Comparison of ENCODE assay signal across 1 cellular context in the genomic region with DNA sequence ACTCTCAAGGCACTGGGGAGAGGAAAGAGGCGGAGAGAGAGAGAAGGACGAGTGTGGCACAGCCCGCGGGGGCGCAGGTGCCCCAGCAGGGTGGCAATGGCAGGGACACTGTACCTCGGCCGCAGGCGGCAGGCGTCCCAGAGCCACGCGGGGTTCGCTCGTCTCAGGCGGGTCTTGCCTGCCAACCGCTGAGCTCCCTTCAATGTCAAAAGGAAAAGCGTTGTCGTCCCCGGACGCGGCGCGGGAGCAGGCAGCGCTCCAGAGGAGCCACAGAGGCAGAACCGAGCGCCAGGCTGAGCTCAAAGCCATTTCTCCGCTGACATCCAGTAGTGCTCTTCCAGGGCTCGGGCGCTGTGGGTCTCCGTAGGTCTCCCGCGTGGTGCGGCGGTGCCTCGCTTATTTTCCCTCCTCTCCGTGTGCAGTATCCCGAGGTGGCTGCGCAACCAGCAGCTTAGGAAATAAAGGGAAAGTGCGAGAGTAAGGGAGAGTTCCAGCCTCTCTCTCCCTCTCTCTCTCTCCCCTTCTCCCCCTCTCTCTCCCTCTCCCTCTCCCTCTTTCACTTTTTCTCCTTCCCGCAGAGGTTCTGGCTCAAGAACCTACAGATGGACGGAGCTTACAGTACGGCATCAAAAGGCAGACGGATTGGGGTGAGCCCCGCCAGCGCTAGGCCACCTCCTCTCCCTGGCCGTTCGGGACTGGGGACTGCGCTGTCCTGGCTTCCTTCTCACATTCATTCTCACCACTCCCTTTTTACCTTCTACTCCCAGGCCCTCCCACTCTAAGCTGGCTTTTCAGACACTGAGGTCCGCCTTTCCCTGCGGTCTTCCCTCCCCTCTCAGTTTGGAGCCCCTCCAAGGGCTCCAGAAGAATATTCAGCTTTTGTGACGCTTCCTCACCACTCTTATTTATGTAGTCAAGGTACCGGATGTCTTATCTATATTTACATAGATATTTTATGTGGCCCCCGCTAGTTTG.
TF ChIP-seq lines count a peak whose summit lies in the region.

A gene with protein sequence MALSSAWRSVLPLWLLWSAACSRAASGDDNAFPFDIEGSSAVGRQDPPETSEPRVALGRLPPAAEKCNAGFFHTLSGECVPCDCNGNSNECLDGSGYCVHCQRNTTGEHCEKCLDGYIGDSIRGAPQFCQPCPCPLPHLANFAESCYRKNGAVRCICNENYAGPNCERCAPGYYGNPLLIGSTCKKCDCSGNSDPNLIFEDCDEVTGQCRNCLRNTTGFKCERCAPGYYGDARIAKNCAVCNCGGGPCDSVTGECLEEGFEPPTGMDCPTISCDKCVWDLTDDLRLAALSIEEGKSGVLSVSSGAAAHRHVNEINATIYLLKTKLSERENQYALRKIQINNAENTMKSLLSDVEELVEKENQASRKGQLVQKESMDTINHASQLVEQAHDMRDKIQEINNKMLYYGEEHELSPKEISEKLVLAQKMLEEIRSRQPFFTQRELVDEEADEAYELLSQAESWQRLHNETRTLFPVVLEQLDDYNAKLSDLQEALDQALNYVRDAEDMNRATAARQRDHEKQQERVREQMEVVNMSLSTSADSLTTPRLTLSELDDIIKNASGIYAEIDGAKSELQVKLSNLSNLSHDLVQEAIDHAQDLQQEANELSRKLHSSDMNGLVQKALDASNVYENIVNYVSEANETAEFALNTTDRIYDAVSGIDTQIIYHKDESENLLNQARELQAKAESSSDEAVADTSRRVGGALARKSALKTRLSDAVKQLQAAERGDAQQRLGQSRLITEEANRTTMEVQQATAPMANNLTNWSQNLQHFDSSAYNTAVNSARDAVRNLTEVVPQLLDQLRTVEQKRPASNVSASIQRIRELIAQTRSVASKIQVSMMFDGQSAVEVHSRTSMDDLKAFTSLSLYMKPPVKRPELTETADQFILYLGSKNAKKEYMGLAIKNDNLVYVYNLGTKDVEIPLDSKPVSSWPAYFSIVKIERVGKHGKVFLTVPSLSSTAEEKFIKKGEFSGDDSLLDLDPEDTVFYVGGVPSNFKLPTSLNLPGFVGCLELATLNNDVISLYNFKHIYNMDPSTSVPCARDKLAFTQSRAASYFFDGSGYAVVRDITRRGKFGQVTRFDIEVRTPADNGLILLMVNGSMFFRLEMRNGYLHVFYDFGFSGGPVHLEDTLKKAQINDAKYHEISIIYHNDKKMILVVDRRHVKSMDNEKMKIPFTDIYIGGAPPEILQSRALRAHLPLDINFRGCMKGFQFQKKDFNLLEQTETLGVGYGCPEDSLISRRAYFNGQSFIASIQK (N-terminal part only) (minus strand): TSS at position 726 of the 975 bp plus-strand sequence. CDS start 417 bp downstream, at position 309.

TF ChIP-seq in GM12878, 131 proteins besides CTCF, POLR2A, EP300 and RAD21:
- no peak for TF ChIP-seq SREBF1 (IDR thresholded peaks at IDR 0.05; ENCODE audit: low read length)
- TF ChIP-seq MEF2B (IDR thresholded peaks at IDR 0.05; ENCODE audit: partially characterized antibody, poor library complexity, severe bottlenecking) = no peak
- no peak for TF ChIP-seq HDAC6 (IDR thresholded peaks at IDR 0.05; ENCODE audit: unreplicated experiment)
- TF ChIP-seq BCL11A (IDR thresholded peaks at IDR 0.05; ENCODE audit: low read depth, low read length) = no peak
- TF ChIP-seq, protein P1, sequence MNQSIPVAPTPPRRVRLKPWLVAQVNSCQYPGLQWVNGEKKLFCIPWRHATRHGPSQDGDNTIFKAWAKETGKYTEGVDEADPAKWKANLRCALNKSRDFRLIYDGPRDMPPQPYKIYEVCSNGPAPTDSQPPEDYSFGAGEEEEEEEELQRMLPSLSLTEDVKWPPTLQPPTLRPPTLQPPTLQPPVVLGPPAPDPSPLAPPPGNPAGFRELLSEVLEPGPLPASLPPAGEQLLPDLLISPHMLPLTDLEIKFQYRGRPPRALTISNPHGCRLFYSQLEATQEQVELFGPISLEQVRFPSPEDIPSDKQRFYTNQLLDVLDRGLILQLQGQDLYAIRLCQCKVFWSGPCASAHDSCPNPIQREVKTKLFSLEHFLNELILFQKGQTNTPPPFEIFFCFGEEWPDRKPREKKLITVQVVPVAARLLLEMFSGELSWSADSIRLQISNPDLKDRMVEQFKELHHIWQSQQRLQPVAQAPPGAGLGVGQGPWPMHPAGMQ (IDR thresholded peaks at IDR 0.05; ENCODE audit: borderline replicate concordance) = no peak
- no peak for TF ChIP-seq BMI1 (IDR thresholded peaks at IDR 0.05; ENCODE audit: borderline replicate concordance)
- TF ChIP-seq, protein P2, sequence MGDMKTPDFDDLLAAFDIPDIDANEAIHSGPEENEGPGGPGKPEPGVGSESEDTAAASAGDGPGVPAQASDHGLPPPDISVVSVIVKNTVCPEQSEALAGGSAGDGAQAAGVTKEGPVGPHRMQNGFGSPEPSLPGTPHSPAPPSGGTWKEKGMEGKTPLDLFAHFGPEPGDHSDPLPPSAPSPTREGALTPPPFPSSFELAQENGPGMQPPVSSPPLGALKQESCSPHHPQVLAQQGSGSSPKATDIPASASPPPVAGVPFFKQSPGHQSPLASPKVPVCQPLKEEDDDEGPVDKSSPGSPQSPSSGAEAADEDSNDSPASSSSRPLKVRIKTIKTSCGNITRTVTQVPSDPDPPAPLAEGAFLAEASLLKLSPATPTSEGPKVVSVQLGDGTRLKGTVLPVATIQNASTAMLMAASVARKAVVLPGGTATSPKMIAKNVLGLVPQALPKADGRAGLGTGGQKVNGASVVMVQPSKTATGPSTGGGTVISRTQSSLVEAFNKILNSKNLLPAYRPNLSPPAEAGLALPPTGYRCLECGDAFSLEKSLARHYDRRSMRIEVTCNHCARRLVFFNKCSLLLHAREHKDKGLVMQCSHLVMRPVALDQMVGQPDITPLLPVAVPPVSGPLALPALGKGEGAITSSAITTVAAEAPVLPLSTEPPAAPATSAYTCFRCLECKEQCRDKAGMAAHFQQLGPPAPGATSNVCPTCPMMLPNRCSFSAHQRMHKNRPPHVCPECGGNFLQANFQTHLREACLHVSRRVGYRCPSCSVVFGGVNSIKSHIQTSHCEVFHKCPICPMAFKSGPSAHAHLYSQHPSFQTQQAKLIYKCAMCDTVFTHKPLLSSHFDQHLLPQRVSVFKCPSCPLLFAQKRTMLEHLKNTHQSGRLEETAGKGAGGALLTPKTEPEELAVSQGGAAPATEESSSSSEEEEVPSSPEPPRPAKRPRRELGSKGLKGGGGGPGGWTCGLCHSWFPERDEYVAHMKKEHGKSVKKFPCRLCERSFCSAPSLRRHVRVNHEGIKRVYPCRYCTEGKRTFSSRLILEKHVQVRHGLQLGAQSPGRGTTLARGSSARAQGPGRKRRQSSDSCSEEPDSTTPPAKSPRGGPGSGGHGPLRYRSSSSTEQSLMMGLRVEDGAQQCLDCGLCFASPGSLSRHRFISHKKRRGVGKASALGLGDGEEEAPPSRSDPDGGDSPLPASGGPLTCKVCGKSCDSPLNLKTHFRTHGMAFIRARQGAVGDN (IDR thresholded peaks at IDR 0.05) = no peak
- TF ChIP-seq SUZ12 (IDR thresholded peaks at IDR 0.05; ENCODE audit: unreplicated experiment) = no peak
- TF ChIP-seq ASH2L (IDR thresholded peaks at IDR 0.05; ENCODE audit: borderline replicate concordance, low read depth) = no peak
- TF ChIP-seq, protein P3, sequence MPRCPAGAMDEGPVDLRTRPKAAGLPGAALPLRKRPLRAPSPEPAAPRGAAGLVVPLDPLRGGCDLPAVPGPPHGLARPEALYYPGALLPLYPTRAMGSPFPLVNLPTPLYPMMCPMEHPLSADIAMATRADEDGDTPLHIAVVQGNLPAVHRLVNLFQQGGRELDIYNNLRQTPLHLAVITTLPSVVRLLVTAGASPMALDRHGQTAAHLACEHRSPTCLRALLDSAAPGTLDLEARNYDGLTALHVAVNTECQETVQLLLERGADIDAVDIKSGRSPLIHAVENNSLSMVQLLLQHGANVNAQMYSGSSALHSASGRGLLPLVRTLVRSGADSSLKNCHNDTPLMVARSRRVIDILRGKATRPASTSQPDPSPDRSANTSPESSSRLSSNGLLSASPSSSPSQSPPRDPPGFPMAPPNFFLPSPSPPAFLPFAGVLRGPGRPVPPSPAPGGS (IDR thresholded peaks at IDR 0.05; ENCODE audit: borderline replicate concordance, insufficient read depth, low read depth, low read length, poor library complexity, severe bottlenecking) = no peak
- TF ChIP-seq, protein P4, sequence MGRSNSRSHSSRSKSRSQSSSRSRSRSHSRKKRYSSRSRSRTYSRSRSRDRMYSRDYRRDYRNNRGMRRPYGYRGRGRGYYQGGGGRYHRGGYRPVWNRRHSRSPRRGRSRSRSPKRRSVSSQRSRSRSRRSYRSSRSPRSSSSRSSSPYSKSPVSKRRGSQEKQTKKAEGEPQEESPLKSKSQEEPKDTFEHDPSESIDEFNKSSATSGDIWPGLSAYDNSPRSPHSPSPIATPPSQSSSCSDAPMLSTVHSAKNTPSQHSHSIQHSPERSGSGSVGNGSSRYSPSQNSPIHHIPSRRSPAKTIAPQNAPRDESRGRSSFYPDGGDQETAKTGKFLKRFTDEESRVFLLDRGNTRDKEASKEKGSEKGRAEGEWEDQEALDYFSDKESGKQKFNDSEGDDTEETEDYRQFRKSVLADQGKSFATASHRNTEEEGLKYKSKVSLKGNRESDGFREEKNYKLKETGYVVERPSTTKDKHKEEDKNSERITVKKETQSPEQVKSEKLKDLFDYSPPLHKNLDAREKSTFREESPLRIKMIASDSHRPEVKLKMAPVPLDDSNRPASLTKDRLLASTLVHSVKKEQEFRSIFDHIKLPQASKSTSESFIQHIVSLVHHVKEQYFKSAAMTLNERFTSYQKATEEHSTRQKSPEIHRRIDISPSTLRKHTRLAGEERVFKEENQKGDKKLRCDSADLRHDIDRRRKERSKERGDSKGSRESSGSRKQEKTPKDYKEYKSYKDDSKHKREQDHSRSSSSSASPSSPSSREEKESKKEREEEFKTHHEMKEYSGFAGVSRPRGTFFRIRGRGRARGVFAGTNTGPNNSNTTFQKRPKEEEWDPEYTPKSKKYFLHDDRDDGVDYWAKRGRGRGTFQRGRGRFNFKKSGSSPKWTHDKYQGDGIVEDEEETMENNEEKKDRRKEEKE (IDR thresholded peaks at IDR 0.05) = no peak
- TF ChIP-seq, protein P5, sequence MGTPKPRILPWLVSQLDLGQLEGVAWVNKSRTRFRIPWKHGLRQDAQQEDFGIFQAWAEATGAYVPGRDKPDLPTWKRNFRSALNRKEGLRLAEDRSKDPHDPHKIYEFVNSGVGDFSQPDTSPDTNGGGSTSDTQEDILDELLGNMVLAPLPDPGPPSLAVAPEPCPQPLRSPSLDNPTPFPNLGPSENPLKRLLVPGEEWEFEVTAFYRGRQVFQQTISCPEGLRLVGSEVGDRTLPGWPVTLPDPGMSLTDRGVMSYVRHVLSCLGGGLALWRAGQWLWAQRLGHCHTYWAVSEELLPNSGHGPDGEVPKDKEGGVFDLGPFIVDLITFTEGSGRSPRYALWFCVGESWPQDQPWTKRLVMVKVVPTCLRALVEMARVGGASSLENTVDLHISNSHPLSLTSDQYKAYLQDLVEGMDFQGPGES (IDR thresholded peaks at IDR 0.05) = no peak
- TF ChIP-seq HCFC1 (IDR thresholded peaks at IDR 0.05; ENCODE audit: low read length) = no peak
- TF ChIP-seq, protein P6, sequence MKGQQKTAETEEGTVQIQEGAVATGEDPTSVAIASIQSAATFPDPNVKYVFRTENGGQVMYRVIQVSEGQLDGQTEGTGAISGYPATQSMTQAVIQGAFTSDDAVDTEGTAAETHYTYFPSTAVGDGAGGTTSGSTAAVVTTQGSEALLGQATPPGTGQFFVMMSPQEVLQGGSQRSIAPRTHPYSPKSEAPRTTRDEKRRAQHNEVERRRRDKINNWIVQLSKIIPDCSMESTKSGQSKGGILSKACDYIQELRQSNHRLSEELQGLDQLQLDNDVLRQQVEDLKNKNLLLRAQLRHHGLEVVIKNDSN (IDR thresholded peaks at IDR 0.05; ENCODE audit: borderline replicate concordance, extremely low read length, insufficient read depth, low read depth, low read length) = no peak
